ENCODE assay signal across 9 cellular contexts in genomic region chr12:108857158-108857407, GRCh38. TPM values are rescaled to one million over a fixed set of nuclear protein-coding genes. Genes with fewer than 3 reads are reported as not detected.
A peak's percentile ranks its signal among the peaks of the same experiment; 100 is the strongest.
DNase-seq lines count a peak whose midpoint lies in the region; ATAC-seq, FAIRE-seq and TF ChIP-seq lines count a peak whose summit lies in the region.
"Had no signal": no experiment of that assay in that cellular context is flagged by ENCODE, and none has a peak within 500 bp of the region (broad histone marks: within the 10 kb centered on the region; RNA-seq: fewer than 3 reads in every experiment).

No MANE protein-coding gene starts in this region.

- H3K4ac ChIP-seq in H1 (replicated peaks; ENCODE audit: insufficient read length, low read depth, low read length): no peak overlapping the region

- H3K9me2 ChIP-seq in neural cell (ENCODE audit: insufficient read depth, low read length): no peaks in the 10 kb centered on the region

- peak overlapping the region; percentile 92 to 94 for H3K4me2 ChIP-seq in H1 (ENCODE audit: insufficient read depth in 1 of 2, low read depth in 2 of 2, low read length in 2 of 2)
- peak overlapping the region; percentile 75 for H3K4me2 ChIP-seq in neural cell (ENCODE audit: low read length)

- peaks cover 5% of the 10 kb centered on the region; the same call in 1 of the 2 replicates for H3K9me3 ChIP-seq in MG63
- 0 out of 4 replicates have a peak, but pooled peaks cover 0 to 4% of the 10 kb centered on the region in 2 experiments for H3K9me3 ChIP-seq in H1 (ENCODE audit: insufficient read depth in 2 of 2, low read depth in 1 of 2, low read length in 1 of 2)
- H3K9me3 ChIP-seq in neural cell (ENCODE audit: low read length): no peaks in the 10 kb centered on the region

- H2BK15ac ChIP-seq in H1 (ENCODE audit: low read length): peak overlapping the region; percentile 95

- H4K20me1 ChIP-seq in H1 (replicated peaks in 1 of 2; ENCODE audit: control insufficient read depth in 1 of 2, insufficient read depth in 2 of 2, low read length in 2 of 2) (peaks cover 2 to 6% of the 10 kb centered on the region in 2 experiments), neural cell (ENCODE audit: insufficient read depth) (no peaks in the 10 kb centered on the region)

- no peak overlapping the region; the same call in 1 of the 2 replicates for H3K18ac ChIP-seq in H1 (ENCODE audit: extremely low read depth, low read length)

- H4K5ac ChIP-seq in H1 (ENCODE audit: insufficient read length, low read depth, low read length): no peak overlapping the region

- H2AK5ac ChIP-seq in H1 (ENCODE audit: low read depth, low read length): 0 out of 2 replicates have a peak overlapping the region, but pooled peaks have one; percentile 41

- TF ChIP-seq EP300 in H1 (IDR thresholded peaks at IDR 0.05; ENCODE audit: borderline replicate concordance in 1 of 2, low read depth in 2 of 2, low read length in 2 of 2) (no peak), neural cell (conservative IDR thresholded peaks at IDR 0.05; ENCODE audit: poor library complexity, severe bottlenecking) (no peak)

- no peaks in the 10 kb centered on the region for H3K27me3 ChIP-seq in MG63
- peaks cover 0 to 2% (median 0%) of the 10 kb centered on the region in 4 experiments; a peak in 3 of 7 replicates for H3K27me3 ChIP-seq in H1 (replicated peaks in 1 of 4; ENCODE audit: control insufficient read depth in 3 of 4, extremely low read depth in 1 of 4, insufficient read depth in 3 of 4, low read length in 3 of 4)
- no peaks in the 10 kb centered on the region for H3K27me3 ChIP-seq in neural cell (ENCODE audit: insufficient read depth, low read depth, low read length)

- H3K4me3 ChIP-seq in MG63: peak overlapping the region; percentile 95
- peak overlapping the region; percentile 66 to 81 (median 72) for H3K4me3 ChIP-seq in H1 (ENCODE audit: extremely low read depth in 1 of 4, insufficient read depth in 2 of 4, low read depth in 3 of 4, low read length in 4 of 4)
- peak overlapping the region; percentile 77 for H3K4me3 ChIP-seq in neural cell (ENCODE audit: low read length)

- H3K79me2 ChIP-seq in H1 (ENCODE audit: control insufficient read depth in 1 of 2, insufficient read depth in 2 of 2, low read length in 2 of 2): peaks cover 0 to 31% of the 10 kb centered on the region in 2 experiments; a peak in 2 of 4 replicates
- H3K79me2 ChIP-seq in neural cell (replicated peaks; ENCODE audit: insufficient read depth, low read length): peaks cover 24% of the 10 kb centered on the region

- H3K79me1 ChIP-seq in H1 (ENCODE audit: low read depth, low read length): peaks cover 13% of the 10 kb centered on the region

- H3K9ac ChIP-seq in H1 (replicated peaks in 1 of 4; ENCODE audit: extremely low read depth in 1 of 4, low read depth in 3 of 4, low read length in 3 of 4) (peak overlapping the region; percentile 53 to 82 (median 58)), neural cell (ENCODE audit: low read length) (peak overlapping the region; percentile 79)

- no peak for FAIRE-seq in H1 (lab: Jason Lieb, UNC)

- no peak overlapping the region for H3K14ac ChIP-seq in H1 (ENCODE audit: insufficient read length)

- H3F3A ChIP-seq in neural cell (ENCODE audit: insufficient read depth, low read length, poor library complexity, severe bottlenecking): no peaks in the 10 kb centered on the region

- H4K91ac ChIP-seq in H1 (replicated peaks; ENCODE audit: insufficient read length, low read length): peak overlapping the region; percentile 29

- ATAC-seq in GM18520 (IDR thresholded peaks at IDR 0.05; ENCODE audit: unreplicated experiment): peak; percentile 6
- ATAC-seq in HG02623 (IDR thresholded peaks at IDR 0.05; ENCODE audit: unreplicated experiment): no peak

- H3K56ac ChIP-seq in H1 (replicated peaks; ENCODE audit: insufficient read length, low read depth, low read length): no peak overlapping the region

- 4% methylated on average over 21 of the region's 30 CpGs; no CpG with 5 or more reads in 1 of the 2 experiments for WGBS in H1 (ENCODE audit: extremely low coverage in 1 of 2, insufficient coverage in 1 of 2, insufficient read length in 1 of 2, insufficient replicate concordance in 2 of 2, low coverage in 1 of 2, low lambda C conversion rate in 2 of 2, missing lambda C conversion rate in 1 of 2), 2 experiments

- TF ChIP-seq CTCF in H1 (IDR thresholded peaks at IDR 0.05; ENCODE audit: control extremely low read depth in 1 of 3, insufficient read depth in 1 of 3, low read depth in 1 of 3, low read length in 3 of 3): no peak
- no peak for TF ChIP-seq CTCF in neural cell (IDR thresholded peaks at IDR 0.05; ENCODE audit: poor library complexity, severe bottlenecking)

- no peak overlapping the region for H3K23ac ChIP-seq in H1 (ENCODE audit: insufficient read length)

- DNase-seq in MG63 (no peak), H1 (ENCODE audit: low read depth in 1 of 2, low spot score in 2 of 2) (no peak), ecto neural progenitor cell (ENCODE audit: low spot score) (no peak), iPS-NIHi7 (ENCODE audit: extremely low spot score) (no peak), DMS53 (lab: John Stamatoyannopoulos, UW) (no peak)

- H3K27ac ChIP-seq in H1 (ENCODE audit: low read depth, low read length): no peak overlapping the region; the same call in 1 of the 2 replicates
- peak overlapping the region; percentile 51 for H3K27ac ChIP-seq in neural cell (ENCODE audit: low read length)

- no peak overlapping the region for H2BK120ac ChIP-seq in H1 (replicated peaks; ENCODE audit: low read depth, low read length)

- peaks cover 43% of the 10 kb centered on the region for H3K36me3 ChIP-seq in MG63
- H3K36me3 ChIP-seq in H1 (ENCODE audit: control insufficient read depth in 2 of 4, insufficient read depth in 4 of 4, low read length in 3 of 4): 0 out of 8 replicates have a peak, but pooled peaks cover 0 to 3% (median 0%) of the 10 kb centered on the region in 4 experiments
- H3K36me3 ChIP-seq in neural cell (ENCODE audit: insufficient read depth, low read length): no peaks in the 10 kb centered on the region

- H2BK20ac ChIP-seq in H1 (ENCODE audit: low read length): no peak overlapping the region

- H2AFZ ChIP-seq in H1 (ENCODE audit: low read length): 0 out of 2 replicates have a peak overlapping the region, but pooled peaks have one; percentile 75
- no peak overlapping the region for H2AFZ ChIP-seq in neural cell (ENCODE audit: low read depth, low read length)

- H2BK12ac ChIP-seq in H1 (ENCODE audit: low read depth, low read length): peak overlapping the region; percentile 92; the same call in 1 of the 2 replicates

- H2BK5ac ChIP-seq in H1 (ENCODE audit: low read depth, low read length): peak overlapping the region; percentile 71; the same call in 1 of the 2 replicates

- no peak for TF ChIP-seq RAD21 in H1 (IDR thresholded peaks at IDR 0.05 in 1 of 2, conservative IDR thresholded peaks at IDR 0.05 in 1 of 2; ENCODE audit: low read depth in 2 of 2, low read length in 2 of 2)
- TF ChIP-seq RAD21 in neural cell (conservative IDR thresholded peaks at IDR 0.05): no peak

- CTCF ChIA-PET in H1 (lab: Charles Lee; ENCODE audit: partially characterized antibody): interaction anchor here (1.1 to 2.6 kb wide), 3 partner anchors 24 to 204 kb away, joined by 3 to 9 read pairs (median 3); no protein-coding TSS in a partner anchor

- TF ChIP-seq POLR2A in H1 (IDR thresholded peaks at IDR 0.05; ENCODE audit: control extremely low read depth in 1 of 2, low read depth in 2 of 2, low read length in 2 of 2): no peak

- H3K4me1 ChIP-seq in H1 (replicated peaks in 1 of 4; ENCODE audit: control insufficient read depth in 3 of 4, insufficient read depth in 4 of 4, low read length in 3 of 4): peaks cover 4 to 29% (median 18%) of the 10 kb centered on the region in 4 experiments

- H3K23me2 ChIP-seq in H1 (ENCODE audit: low read depth, low read length): peaks cover 14% of the 10 kb centered on the region

- POLR2A ChIA-PET in H1 (lab: Charles Lee; ENCODE audit: partially characterized antibody): interaction anchor here (0.8 to 3.6 kb wide), 7 partner anchors 8 to 586 kb away, joined by 3 to 10 read pairs (median 4); no protein-coding TSS in a partner anchor

- H4K8ac ChIP-seq in H1 (ENCODE audit: extremely low read depth, insufficient read depth, low read length): peak overlapping the region; percentile 62; the same call in 1 of the 2 replicates

TF ChIP-seq in H1, 55 proteins besides CTCF, POLR2A, EP300 and RAD21 (continues in another document):
- no peak for TF ChIP-seq ZNF274 (IDR thresholded peaks at IDR 0.05; ENCODE audit: borderline replicate concordance, extremely low read depth, low read length)
- TF ChIP-seq TBP (IDR thresholded peaks at IDR 0.05; ENCODE audit: low read depth, low read length): no peak
- peak; percentile 27; the same call in 1 of the 2 replicates for TF ChIP-seq SUZ12 (IDR thresholded peaks at IDR 0.05; ENCODE audit: low read length)

TF ChIP-seq in neural cell, 6 proteins besides CTCF, POLR2A, EP300 and RAD21 (continues in another document):
- no peak for TF ChIP-seq SMC3 (conservative IDR thresholded peaks at IDR 0.05; ENCODE audit: poor library complexity)

RNA-seq across cellular contexts. Expression of gene SSH1, which starts 0.3 kb away (rescaled TPM):
- 7.0 and 8.7 TPM in 2 replicates for total RNA-seq in MG63 (2014; rRNA removed; shearing (Covaris generic); ENCODE audit: low replicate concordance)
- total RNA-seq in H1 (2021; fragmentation: NEBNext Ultra II Directional; extraction: Animal tissue kit (Norgen Biotek cat#: 25700)): 17.0 and 17.9 TPM in 2 replicates
- 5.3 and 8.0 TPM in 2 replicates for polyA plus RNA-seq in H1 (2011; rRNA removed)
- 6.3 TPM for polyA plus RNA-seq in H1 (2011; cell fraction: cytosol; rRNA removed)
- polyA plus RNA-seq in H1 (2011; cell fraction: nucleus; rRNA removed): 10.6 TPM
- polyA plus RNA-seq in H1 (2012, experiment 1 of 2): 5.9 to 8.2 TPM (median 7.4 TPM) in 4 replicates
- 2.1 TPM for polyA plus RNA-seq in H1 (2012, experiment 2 of 2)
- polyA plus RNA-seq in H1 (2013, experiment 1 of 2): 7.6 TPM
- polyA plus RNA-seq in H1 (2013, experiment 2 of 2): 7.2 TPM
- polyA minus RNA-seq in H1 (2011; rRNA and poly(A)+ RNA removed): 13.0 and 14.6 TPM in 2 replicates
- 9.3 TPM for polyA minus RNA-seq in H1 (2011; cell fraction: cytosol; rRNA and poly(A)+ RNA removed)
- 11.7 TPM for polyA minus RNA-seq in H1 (2011; cell fraction: nucleus; rRNA and poly(A)+ RNA removed)
- polyA plus RNA-seq in neural cell: 2.6 and 3.8 TPM in 2 replicates
- polyA minus RNA-seq in neural cell: 11.9 and 13.6 TPM in 2 replicates

RNA-seq across cellular contexts. Expression of gene DAO, which starts 22.8 kb away (rescaled TPM):
- not detected in 2 replicates for total RNA-seq in MG63 (2014; rRNA removed; shearing (Covaris generic); ENCODE audit: low replicate concordance)
- total RNA-seq in H1 (2021; fragmentation: NEBNext Ultra II Directional; extraction: Animal tissue kit (Norgen Biotek cat#: 25700)): not detected in 2 replicates
- polyA plus RNA-seq in H1 (2011; rRNA removed): not detected in 2 replicates
- polyA plus RNA-seq in H1 (2011; cell fraction: cytosol; rRNA removed): not detected
- not detected for polyA plus RNA-seq in H1 (2011; cell fraction: nucleus; rRNA removed)
- polyA plus RNA-seq in H1 (2012, experiment 1 of 2): not detected in 4 replicates
- not detected for polyA plus RNA-seq in H1 (2012, experiment 2 of 2)
- not detected for polyA plus RNA-seq in H1 (2013, experiment 1 of 2)
- 0.04 TPM for polyA plus RNA-seq in H1 (2013, experiment 2 of 2)
- polyA minus RNA-seq in H1 (2011; rRNA and poly(A)+ RNA removed): not detected in 2 replicates
- not detected for polyA minus RNA-seq in H1 (2011; cell fraction: cytosol; rRNA and poly(A)+ RNA removed)
- polyA minus RNA-seq in H1 (2011; cell fraction: nucleus; rRNA and poly(A)+ RNA removed): not detected
- not detected in 2 replicates for polyA plus RNA-seq in neural cell
- not detected in 2 replicates for polyA minus RNA-seq in neural cell
- total RNA-seq: RPMI7951 had no signal
